Comparison of ENCODE assay signal across 19 cellular contexts in genomic region chr15:83766326-83766725, GRCh38.
DNase-seq lines count a peak whose midpoint lies in the region; TF ChIP-seq lines count a peak whose summit lies in the region.
"Had no signal": no experiment of that assay in that cellular context is flagged by ENCODE, and none has a peak within 500 bp of the region (broad histone marks: within the 10 kb centered on the region; RNA-seq: fewer than 3 reads in every experiment).

No MANE protein-coding gene starts in this region.

- H3K27ac ChIP-seq in hepatocyte (peak overlapping the region; percentile 13), smooth muscle cell (ENCODE audit: low read depth) (peak overlapping the region; percentile 0), uterus (no peak overlapping the region)
- no peak overlapping the region for H3K27ac ChIP-seq in effector memory CD4-positive, alpha-beta T cell (ENCODE audit: insufficient read depth, low read length, poor library complexity, severe bottlenecking)
- H3K27ac ChIP-seq: BLaER1, GM23248 had no signal

- no peaks in the 10 kb centered on the region for H3K9me2 ChIP-seq in hepatocyte (replicated peaks; ENCODE audit: insufficient read depth)

- H3K4me3 ChIP-seq in hepatocyte (no peak overlapping the region), smooth muscle cell (no peak overlapping the region), uterus (no peak overlapping the region)
- no peak overlapping the region for H3K4me3 ChIP-seq in effector memory CD4-positive, alpha-beta T cell (ENCODE audit: insufficient read depth, low read depth, low read length, poor library complexity, severe bottlenecking)
- H3K4me3 ChIP-seq: BLaER1, GM12878, GM23248, HAP-1, K562 had no signal

- intact Hi-C loops in uterus (cut with DNase I; ENCODE audit: low total_unique reads) = no loop called here

- DNase-seq in MV-4-11 (lab: John Stamatoyannopoulos, UW) (peak; percentile 63), astrocyte of the hippocampus (ENCODE audit: low read depth, low spot score) (peak; percentile 42), hepatocyte (ENCODE audit: low spot score) (no peak), smooth muscle cell (lab: John Stamatoyannopoulos, UW; ENCODE audit: unreplicated experiment) (no peak), uterus (no peak), cerebellar cortex (ENCODE audit: low spot score) (no peak)
- DNase-seq in effector memory CD4-positive, alpha-beta T cell = no peak
- DNase-seq: Calu3; CD4-positive, alpha-beta memory T cell; GF-D8; GM23248; NCI-H1105; NCI-H1694; NCI-H2081 treated with DMSO at 0.1 percent for 48 hours; SHP77 had no signal

- TF ChIP-seq POLR2A in uterus (IDR thresholded peaks at IDR 0.05) = no peak

- no peak overlapping the region for H3K4me2 ChIP-seq in hepatocyte
- peak overlapping the region; percentile 22 for H3K4me2 ChIP-seq in smooth muscle cell
- H3K4me2 ChIP-seq: BLaER1 had no signal

- 64% methylated on average over 6 of the region's 6 CpGs for WGBS in hepatocyte (ENCODE audit: low lambda C conversion rate, missing lambda C conversion rate)
- WGBS in smooth muscle cell (ENCODE audit: low lambda C conversion rate) = 43% methylated on average over 6 of the region's 6 CpGs

- no peaks in the 10 kb centered on the region for H3F3A ChIP-seq in smooth muscle cell (ENCODE audit: low read depth)

- H3K36me3 ChIP-seq in hepatocyte (replicated peaks; ENCODE audit: insufficient read depth, low read depth) = no peaks in the 10 kb centered on the region
- H3K36me3 ChIP-seq in smooth muscle cell (ENCODE audit: low read depth) = no peaks in the 10 kb centered on the region
- no peaks in the 10 kb centered on the region for H3K36me3 ChIP-seq in uterus
- H3K36me3 ChIP-seq in effector memory CD4-positive, alpha-beta T cell (ENCODE audit: control insufficient read depth, insufficient read depth, low read length) = no peaks in the 10 kb centered on the region
- H3K36me3 ChIP-seq: BLaER1, HAP-1 had no signal

- H2AFZ ChIP-seq in hepatocyte (no peak overlapping the region), smooth muscle cell (ENCODE audit: low read depth) (no peak overlapping the region)
- H2AFZ ChIP-seq: GM23248 had no signal

- H4K20me1 ChIP-seq in hepatocyte (ENCODE audit: insufficient read depth, poor library complexity, severe bottlenecking) = no peaks in the 10 kb centered on the region
- no peaks in the 10 kb centered on the region for H4K20me1 ChIP-seq in smooth muscle cell (ENCODE audit: low read depth)
- H4K20me1 ChIP-seq: BLaER1 had no signal

- H3K27me3 ChIP-seq in hepatocyte (no peaks in the 10 kb centered on the region), smooth muscle cell (ENCODE audit: low read depth) (no peaks in the 10 kb centered on the region), uterus (no peaks in the 10 kb centered on the region)
- no peaks in the 10 kb centered on the region for H3K27me3 ChIP-seq in effector memory CD4-positive, alpha-beta T cell (replicated peaks; ENCODE audit: control insufficient read depth, insufficient read depth, low read length, poor library complexity, severe bottlenecking)
- H3K27me3 ChIP-seq: BLaER1 had no signal

- H3K79me2 ChIP-seq in hepatocyte = no peaks in the 10 kb centered on the region
- H3K79me2 ChIP-seq in smooth muscle cell (ENCODE audit: low read depth) = no peaks in the 10 kb centered on the region

- H3K4me1 ChIP-seq in hepatocyte (ENCODE audit: insufficient read depth) = no peaks in the 10 kb centered on the region
- H3K4me1 ChIP-seq in smooth muscle cell (ENCODE audit: low read depth) = no peaks in the 10 kb centered on the region
- H3K4me1 ChIP-seq in uterus = no peaks in the 10 kb centered on the region
- no peaks in the 10 kb centered on the region for H3K4me1 ChIP-seq in effector memory CD4-positive, alpha-beta T cell (ENCODE audit: control insufficient read depth, insufficient read depth, low read length, poor library complexity, severe bottlenecking)
- H3K4me1 ChIP-seq: BLaER1, HAP-1 had no signal

- no peak overlapping the region for H3K9ac ChIP-seq in smooth muscle cell (ENCODE audit: low read depth)
- H3K9ac ChIP-seq: BLaER1, GM23248 had no signal

- no peak for TF ChIP-seq CTCF in hepatocyte (IDR thresholded peaks at IDR 0.05; ENCODE audit: poor library complexity)
- TF ChIP-seq CTCF in smooth muscle cell (IDR thresholded peaks at IDR 0.05; ENCODE audit: borderline replicate concordance, insufficient read depth, poor library complexity, severe bottlenecking) = no peak
- no peak for TF ChIP-seq CTCF in uterus (IDR thresholded peaks at IDR 0.05)

- H3K9me3 ChIP-seq in hepatocyte (ENCODE audit: low read depth) (no peaks in the 10 kb centered on the region), smooth muscle cell (replicated peaks; ENCODE audit: low read depth) (no peaks in the 10 kb centered on the region), uterus (no peaks in the 10 kb centered on the region)
- no peaks in the 10 kb centered on the region for H3K9me3 ChIP-seq in effector memory CD4-positive, alpha-beta T cell (ENCODE audit: control insufficient read depth, low read length)
- H3K9me3 ChIP-seq: BLaER1, HAP-1 had no signal

Comparison
In these comparisons a context has a peak if more than half of its experiments do, and no peak if none do; other contexts are left out.
1. DNase-seq: peak in MV-4-11 (single experiment) and astrocyte of the hippocampus (single experiment); none in hepatocyte (single experiment), smooth muscle cell (single experiment), uterus (0 of 2), cerebellar cortex (single experiment) and effector memory CD4-positive, alpha-beta T cell (0 of 3).
2. H3K27ac ChIP-seq: peak in hepatocyte (single experiment) and smooth muscle cell (single experiment); none in uterus (0 of 2) and effector memory CD4-positive, alpha-beta T cell (single experiment).